1 cellular context compared by ENCODE assay signal in genomic region chr1:67919714-67920113, GRCh38.
TF ChIP-seq lines count a peak whose summit lies in the region.

No MANE protein-coding gene starts in this region.

TF ChIP-seq in K562, 482 proteins besides CTCF, POLR2A, EP300 and RAD21:
- no peak for TF ChIP-seq REST (CRISPR knock-in tag; IDR thresholded peaks at IDR 0.05; ENCODE audit: low read depth)
- TF ChIP-seq RBM25 (IDR thresholded peaks at IDR 0.05; ENCODE audit: low read depth, low read length, severe bottlenecking), result no peak
- TF ChIP-seq YBX1 (IDR thresholded peaks at IDR 0.05), result no peak
- TF ChIP-seq SPI1 (IDR thresholded peaks at IDR 0.05; ENCODE audit: borderline replicate concordance, low read depth, low read length), result no peak
- no peak for TF ChIP-seq GATA2 (CRISPR knock-in tag; IDR thresholded peaks at IDR 0.05)
- no peak for TF ChIP-seq ZBTB2 (IDR thresholded peaks at IDR 0.05)
- TF ChIP-seq SMAD2 (IDR thresholded peaks at IDR 0.05; ENCODE audit: low read depth, low read length), result no peak
- TF ChIP-seq MNT (conservative IDR thresholded peaks at IDR 0.05), result no peak
- no peak for TF ChIP-seq LARP7 (IDR thresholded peaks at IDR 0.05)
- TF ChIP-seq C11orf30 (IDR thresholded peaks at IDR 0.05; ENCODE audit: low read depth), result no peak
- no peak for TF ChIP-seq GTF2F1 (IDR thresholded peaks at IDR 0.05; ENCODE audit: low read depth, low read length)
TF ChIP-seq in K562: peak in this region for 0.
